Comparison of ENCODE assay signal across 19 cellular contexts in genomic region chr5:149418910-149419531, GRCh38. TPM values are rescaled to one million over a fixed set of nuclear protein-coding genes. Genes with fewer than 3 reads are reported as not detected.
DNase-seq lines count a peak whose midpoint lies in the region; ATAC-seq and TF ChIP-seq lines count a peak whose summit lies in the region.
"Had no signal": no experiment of that assay in that cellular context is flagged by ENCODE, and none has a peak within 500 bp of the region (broad histone marks: within the 10 kb centered on the region; RNA-seq: fewer than 3 reads in every experiment).

No MANE protein-coding gene starts in this region.

- H3K36me3 ChIP-seq in lower lobe of right lung (peaks cover 10% of the 10 kb centered on the region), smooth muscle cell (ENCODE audit: low read depth) (no peaks in the 10 kb centered on the region), H7 (replicated peaks; ENCODE audit: control insufficient read depth, insufficient read depth, low read length) (no peaks in the 10 kb centered on the region)
- H3K36me3 ChIP-seq: pancreas had no signal

- no peak for DNase-seq in AG04450 (ENCODE audit: low read depth, low spot score)
- DNase-seq in amniotic epithelial cell (ENCODE audit: low read depth) = peak; percentile 69
- no peak for DNase-seq in lower lobe of right lung
- DNase-seq in smooth muscle cell (lab: John Stamatoyannopoulos, UW; ENCODE audit: unreplicated experiment) = no peak
- DNase-seq in H7 = no peak
- DNase-seq in SHP77 treated with DMSO at 0.1 percent for 48 hours (lab: John Stamatoyannopoulos, UW) = no peak
- DNase-seq: activated CD4-positive, CD25-positive, alpha-beta regulatory T cell; activated gamma-delta T cell; DMS153; effector memory CD4-positive, alpha-beta T cell; foreskin keratinocyte; mesendoderm; NCI-H748 treated with DMSO at 0.1 percent for 48 hours; pancreas; substantia nigra; T-helper 1 cell had no signal

- H3F3A ChIP-seq in smooth muscle cell (ENCODE audit: low read depth) = peaks cover 74% of the 10 kb centered on the region

- peak overlapping the region; percentile 25 for H3K4me2 ChIP-seq in smooth muscle cell

- CTCF ChIA-PET in AG04450 (lab: Charles Lee) = interaction anchor here (0.7 to 1.4 kb wide), 4 partner anchors 11 to 92 kb away, joined by 3 to 8 read pairs (median 4); no protein-coding TSS in a partner anchor

- TF ChIP-seq CTCF in AG04450 (IDR thresholded peaks at IDR 0.05; ENCODE audit: low read depth, low read length) (no peak), lower lobe of right lung (IDR thresholded peaks at IDR 0.05) (no peak), smooth muscle cell (IDR thresholded peaks at IDR 0.05; ENCODE audit: borderline replicate concordance, insufficient read depth, poor library complexity, severe bottlenecking) (no peak)

- H3K9ac ChIP-seq in smooth muscle cell (ENCODE audit: low read depth) = no peak overlapping the region

- no peak overlapping the region for H2AFZ ChIP-seq in smooth muscle cell (ENCODE audit: low read depth)

- POLR2A ChIA-PET in AG04450 (lab: Yijun Ruan, JAX) = interaction anchor here (0.7 to 3.1 kb wide), 6 partner anchors 8 to 37 kb away, joined by 4 to 35 read pairs (median 7); no protein-coding TSS in a partner anchor

- H3K9me3 ChIP-seq in AG04450 (ENCODE audit: control insufficient read depth, insufficient read depth, low read length) (no peaks in the 10 kb centered on the region), lower lobe of right lung (no peaks in the 10 kb centered on the region), smooth muscle cell (replicated peaks; ENCODE audit: low read depth) (no peaks in the 10 kb centered on the region)
- H3K9me3 ChIP-seq: pancreas had no signal

- H3K27me3 ChIP-seq in AG04450 (ENCODE audit: control insufficient read depth, insufficient read depth, low read length) (no peaks in the 10 kb centered on the region), lower lobe of right lung (ENCODE audit: low read depth) (no peaks in the 10 kb centered on the region), smooth muscle cell (ENCODE audit: low read depth) (no peaks in the 10 kb centered on the region), H7 (ENCODE audit: control insufficient read depth, insufficient read depth, low read length) (no peaks in the 10 kb centered on the region)
- H3K27me3 ChIP-seq: pancreas had no signal

- intact Hi-C loops in lower lobe of right lung (cut with DNase I) = no loop called here

- H4K20me1 ChIP-seq in smooth muscle cell (ENCODE audit: low read depth) = peaks cover 29% of the 10 kb centered on the region

- no peak overlapping the region for H3K4me3 ChIP-seq in AG04450 (ENCODE audit: low read depth, low read length)
- H3K4me3 ChIP-seq in lower lobe of right lung = peak overlapping the region; percentile 7
- no peak overlapping the region for H3K4me3 ChIP-seq in smooth muscle cell
- no peak overlapping the region for H3K4me3 ChIP-seq in H7 (ENCODE audit: insufficient read depth, low read depth, low read length)
- H3K4me3 ChIP-seq: pancreas had no signal

- H3K79me2 ChIP-seq in smooth muscle cell (ENCODE audit: low read depth) = peaks cover 64% of the 10 kb centered on the region

- ATAC-seq in lower lobe of right lung (no peak), GM21786 (IDR thresholded peaks at IDR 0.05; ENCODE audit: unreplicated experiment) (no peak), GM19395 (IDR thresholded peaks at IDR 0.05; ENCODE audit: unreplicated experiment) (no peak)
- ATAC-seq: foreskin keratinocyte, Panc1 had no signal

- peaks cover 81% of the 10 kb centered on the region for H3K4me1 ChIP-seq in lower lobe of right lung
- peaks cover 31% of the 10 kb centered on the region for H3K4me1 ChIP-seq in smooth muscle cell (ENCODE audit: low read depth)
- H3K4me1 ChIP-seq: foreskin keratinocyte, pancreas had no signal

- H3K27ac ChIP-seq in AG04450 (ENCODE audit: low read depth, low read length) (peak overlapping the region; percentile 91), lower lobe of right lung (peak overlapping the region; percentile 84), smooth muscle cell (ENCODE audit: low read depth) (peak overlapping the region; percentile 95)
- H3K27ac ChIP-seq: foreskin keratinocyte, pancreas had no signal

- WGBS in smooth muscle cell (ENCODE audit: low lambda C conversion rate) = 40% methylated on average over 6 of the region's 6 CpGs

RNA-seq across cellular contexts. Expression of gene IL17B, which starts 39.9 kb away (rescaled TPM):
- polyA plus RNA-seq in AG04450 (2011; rRNA removed) = 0.24 TPM in 1 of 2 replicates, not detected in the other
- 0.41 TPM in 1 of 2 replicates, not detected in the other for polyA minus RNA-seq in AG04450 (2011; rRNA and poly(A)+ RNA removed)
- not detected for total RNA-seq in lower lobe of right lung
- total RNA-seq in smooth muscle cell = 12.0 and 24.8 TPM in 2 replicates
- polyA plus RNA-seq in smooth muscle cell = 10.4 and 11.6 TPM in 2 replicates
- total RNA-seq in H7 (2014; rRNA removed; shearing (Covaris generic)) = not detected in 2 replicates
- total RNA-seq: foreskin keratinocyte, pancreas had no signal
- polyA plus RNA-seq: foreskin keratinocyte, pancreas had no signal

Comparison
In these comparisons a context has a peak if more than half of its experiments do, and no peak if none do; other contexts are left out.
1. RNA of gene IL17B, which starts 39.9 kb away (total RNA-seq): 12.0 to 24.8 TPM in smooth muscle cell; not detected in lower lobe of right lung (single experiment) and not detected in H7; every median in the first group is over 10 times any median in the second.
2. Peak in every context shown above with its lines, with median percentiles within 50 percentile points of each other: H3K27ac ChIP-seq.